ENCODE assay signal across 10 cellular contexts in genomic region chr20:1896859-1897258, GRCh38. TPM values are rescaled to one million over a fixed set of nuclear protein-coding genes. Genes with fewer than 3 reads are reported as not detected.
DNase-seq lines count a peak whose midpoint lies in the region; ATAC-seq, FAIRE-seq and TF ChIP-seq lines count a peak whose summit lies in the region.
"Had no signal": no experiment of that assay in that cellular context is flagged by ENCODE, and none has a peak within 500 bp of the region (broad histone marks: within the 10 kb centered on the region; RNA-seq: fewer than 3 reads in every experiment).

No MANE protein-coding gene starts in this region.

- no peak for DNase-seq in HL-60 (ENCODE audit: low read depth in 1 of 2, low spot score in 1 of 2)
- no peak for DNase-seq in astrocyte (ENCODE audit: low read depth)
- no peak for DNase-seq in keratinocyte (ENCODE audit: low read depth, low spot score)
- DNase-seq in substantia nigra (lab: John Stamatoyannopoulos, UW) = peak in 6 of 49 donors; percentile 16 to 52 (median 36)
- DNase-seq in smooth muscle cell (lab: John Stamatoyannopoulos, UW; ENCODE audit: unreplicated experiment) = no peak
- DNase-seq in cerebellum (ENCODE audit: low spot score) = no peak
- DNase-seq: naive thymus-derived CD4-positive, alpha-beta T cell; stimulated activated CD4-positive, alpha-beta T cell treated with anti-CD3 and anti-CD28 coated beads, Interleukin-15, amount 100 ng/mL, for 24 hours had no signal

- H3K4me1 ChIP-seq in astrocyte (ENCODE audit: insufficient read depth, low read length) (peaks cover 15% of the 10 kb centered on the region), keratinocyte (ENCODE audit: control insufficient read depth, extremely low read depth, insufficient read depth, low read length) (peaks cover 34% of the 10 kb centered on the region), smooth muscle cell (ENCODE audit: low read depth) (peaks cover 12% of the 10 kb centered on the region)

- H3K27me3 ChIP-seq in HL-60 (ENCODE audit: insufficient read depth, poor library complexity, severe bottlenecking) (no peaks in the 10 kb centered on the region), astrocyte (ENCODE audit: insufficient read depth, low read length) (no peaks in the 10 kb centered on the region), keratinocyte (ENCODE audit: control insufficient read depth, extremely low read depth, insufficient read depth, low read length) (no peaks in the 10 kb centered on the region), smooth muscle cell (ENCODE audit: low read depth) (no peaks in the 10 kb centered on the region)

- dilution Hi-C loops in keratinocyte (cut with MboI; ENCODE audit: extremely low pct_ligation_motif_present, low sequenced_read_pairs) = no loop called here

- FAIRE-seq in astrocyte (lab: Jason Lieb, UNC) (no peak), keratinocyte (lab: Jason Lieb, UNC) (no peak)

- ATAC-seq in HG03108 (IDR thresholded peaks at IDR 0.05; ENCODE audit: unreplicated experiment) (no peak), HG02870 (IDR thresholded peaks at IDR 0.05; ENCODE audit: unreplicated experiment) (no peak)
- ATAC-seq: naive thymus-derived CD4-positive, alpha-beta T cell had no signal

- H3K36me3 ChIP-seq in astrocyte (ENCODE audit: insufficient read depth, low read length) (no peaks in the 10 kb centered on the region), keratinocyte (ENCODE audit: control insufficient read depth in 2 of 2, extremely low read depth in 1 of 2, insufficient read depth in 2 of 2, low read length in 2 of 2) (peaks cover 2 to 17% of the 10 kb centered on the region in 2 experiments), smooth muscle cell (ENCODE audit: low read depth) (no peaks in the 10 kb centered on the region)

- no peak overlapping the region for H3K27ac Mint-ChIP-seq in astrocyte (ENCODE audit: unreplicated experiment)
- H3K27ac Mint-ChIP-seq: naive thymus-derived CD4-positive, alpha-beta T cell had no signal

- no peaks in the 10 kb centered on the region for H3F3A ChIP-seq in smooth muscle cell (ENCODE audit: low read depth)

- H3K79me2 ChIP-seq in astrocyte (ENCODE audit: insufficient read depth, low read length) (peaks cover 54% of the 10 kb centered on the region), keratinocyte (ENCODE audit: control insufficient read depth, insufficient read depth, low read length) (peaks cover 71% of the 10 kb centered on the region), smooth muscle cell (ENCODE audit: low read depth) (peaks cover 11% of the 10 kb centered on the region)

- H3K4me3 ChIP-seq in HL-60 (replicated peaks; ENCODE audit: insufficient read depth, low read length) (peak overlapping the region; percentile 73), astrocyte (ENCODE audit: insufficient read depth, low read depth, low read length) (no peak overlapping the region), keratinocyte (ENCODE audit: control insufficient read depth in 2 of 3, extremely low read depth in 1 of 3, insufficient read depth in 2 of 3, low read depth in 1 of 3, low read length in 3 of 3) (peak overlapping the region; percentile 46 to 71 (median 64)), smooth muscle cell (no peak overlapping the region)

- H3K4me2 ChIP-seq in astrocyte (ENCODE audit: low read length) (peak overlapping the region; percentile 32), keratinocyte (ENCODE audit: control insufficient read depth, extremely low read depth, insufficient read depth, low read depth, low read length) (peak overlapping the region; percentile 95), smooth muscle cell (no peak overlapping the region)

- WGBS in smooth muscle cell (ENCODE audit: low lambda C conversion rate) = 86% methylated on average over 8 of the region's 8 CpGs

- H3K9me1 ChIP-seq in keratinocyte (ENCODE audit: control insufficient read depth, extremely low read depth, insufficient read depth, low read length) = peaks cover 8% of the 10 kb centered on the region

- no peak for TF ChIP-seq CTCF in HL-60 (IDR thresholded peaks at IDR 0.05; ENCODE audit: insufficient read depth, low read length)
- no peak for TF ChIP-seq CTCF in astrocyte (IDR thresholded peaks at IDR 0.05; ENCODE audit: insufficient read depth, low read depth, low read length)
- no peak for TF ChIP-seq CTCF in keratinocyte (optimal IDR thresholded peaks at IDR 0.05 in 1 of 3, IDR thresholded peaks at IDR 0.05 in 1 of 3, conservative IDR thresholded peaks at IDR 0.05 in 1 of 3; ENCODE audit: extremely low read depth in 1 of 3, insufficient read depth in 2 of 3, low read length in 3 of 3)
- no peak for TF ChIP-seq CTCF in smooth muscle cell (IDR thresholded peaks at IDR 0.05; ENCODE audit: borderline replicate concordance, insufficient read depth, poor library complexity, severe bottlenecking)

- H3K36me3 Mint-ChIP-seq in astrocyte (ENCODE audit: low read depth, unreplicated experiment) = peaks cover 7% of the 10 kb centered on the region
- H3K36me3 Mint-ChIP-seq: naive thymus-derived CD4-positive, alpha-beta T cell had no signal

- H3K4me3 Mint-ChIP-seq in astrocyte (ENCODE audit: unreplicated experiment) = peak overlapping the region; percentile 89

- H2AFZ ChIP-seq in astrocyte (ENCODE audit: low read depth, low read length) (no peak overlapping the region), keratinocyte (ENCODE audit: control insufficient read depth, low read length) (no peak overlapping the region), smooth muscle cell (ENCODE audit: low read depth) (no peak overlapping the region)

- H3K4me1 Mint-ChIP-seq in astrocyte (ENCODE audit: low read depth, unreplicated experiment) = peaks cover 30% of the 10 kb centered on the region

- H3K27ac ChIP-seq in HL-60 (replicated peaks) = no peak overlapping the region
- no peak overlapping the region for H3K27ac ChIP-seq in astrocyte (ENCODE audit: low read depth, low read length)
- peak overlapping the region; percentile 66 for H3K27ac ChIP-seq in keratinocyte (ENCODE audit: control insufficient read depth, insufficient read depth, low read length)
- H3K27ac ChIP-seq in substantia nigra (ENCODE audit: low read depth, low read length, poor library complexity, severe bottlenecking) = peak overlapping the region; percentile 83
- no peak overlapping the region for H3K27ac ChIP-seq in smooth muscle cell (ENCODE audit: low read depth)

- H3K27me3 Mint-ChIP-seq in astrocyte (ENCODE audit: low read depth, unreplicated experiment) = peaks cover 2% of the 10 kb centered on the region

- H4K20me1 ChIP-seq in astrocyte (ENCODE audit: insufficient read depth, low read length) = peaks cover 59% of the 10 kb centered on the region
- peaks cover 18% of the 10 kb centered on the region for H4K20me1 ChIP-seq in keratinocyte (ENCODE audit: control insufficient read depth, extremely low read depth, insufficient read depth, low read length)
- H4K20me1 ChIP-seq in smooth muscle cell (ENCODE audit: low read depth) = peaks cover 8% of the 10 kb centered on the region

- H3K9me3 ChIP-seq in astrocyte (ENCODE audit: insufficient read depth, low read depth, low read length) (no peaks in the 10 kb centered on the region), keratinocyte (ENCODE audit: control insufficient read depth, low read depth, low read length) (no peaks in the 10 kb centered on the region), smooth muscle cell (replicated peaks; ENCODE audit: low read depth) (no peaks in the 10 kb centered on the region)

- peaks cover 2% of the 10 kb centered on the region for H3K9me3 Mint-ChIP-seq in astrocyte (ENCODE audit: unreplicated experiment)
- H3K9me3 Mint-ChIP-seq: naive thymus-derived CD4-positive, alpha-beta T cell had no signal

- H3K9ac ChIP-seq in astrocyte (ENCODE audit: low read length) = no peak overlapping the region
- H3K9ac ChIP-seq in keratinocyte (ENCODE audit: control insufficient read depth, extremely low read depth, insufficient read depth, low read length) = peak overlapping the region; percentile 39
- H3K9ac ChIP-seq in smooth muscle cell (ENCODE audit: low read depth) = no peak overlapping the region

RNA-seq across cellular contexts. Expression of gene SIRPA, which starts 1.7 kb away (rescaled TPM):
- total RNA-seq in astrocyte = 35.5 and 52.4 TPM in 2 replicates
- polyA plus RNA-seq in keratinocyte = 19.9 to 50.7 TPM (median 23.7 TPM) in 3 replicates
- polyA plus RNA-seq in keratinocyte (2011; ENCODE audit: low read depth) = 14.5 TPM
- 27.2 and 34.1 TPM in 2 replicates for polyA plus RNA-seq in keratinocyte (2011; cell fraction: cytosol; rRNA removed)
- polyA plus RNA-seq in keratinocyte (2011; cell fraction: nucleus; rRNA removed) = 64.2 and 79.1 TPM in 2 replicates
- polyA plus RNA-seq in keratinocyte (2012; ENCODE audit: low replicate concordance) = 37.4 and 48.9 TPM in 2 replicates
- polyA minus RNA-seq in keratinocyte = 23.1 to 84.4 TPM (median 23.5 TPM) in 3 replicates
- polyA minus RNA-seq in keratinocyte (2011; cell fraction: cytosol; rRNA and poly(A)+ RNA removed) = 21.5 TPM
- polyA minus RNA-seq in keratinocyte (2011; cell fraction: nucleus; rRNA and poly(A)+ RNA removed) = 35.0 and 48.7 TPM in 2 replicates
- 6.8 and 8.3 TPM in 2 replicates for total RNA-seq in smooth muscle cell
- 12.3 and 14.5 TPM in 2 replicates for polyA plus RNA-seq in smooth muscle cell
- total RNA-seq in cerebellum = 8.0 TPM
- polyA plus RNA-seq: naive thymus-derived CD4-positive, alpha-beta T cell had no signal

Comparison
In these comparisons a context has a peak if more than half of its experiments do, and no peak if none do; other contexts are left out.
1. H3K27ac ChIP-seq: peak in keratinocyte (single experiment) and substantia nigra (single experiment); none in HL-60 (single experiment), astrocyte (single experiment) and smooth muscle cell (single experiment).
2. H3K4me3 ChIP-seq: peak in HL-60 (single experiment) and keratinocyte (3 of 3); none in astrocyte (single experiment) and smooth muscle cell (single experiment).